12 cellular contexts compared by ENCODE assay signal in genomic region chr9:35771079-35771441, GRCh38. TPM values are rescaled to one million over a fixed set of nuclear protein-coding genes. Genes with fewer than 3 reads are reported as not detected.
A peak's percentile ranks its signal among the peaks of the same experiment; 100 is the strongest.
DNase-seq lines count a peak whose midpoint lies in the region; ATAC-seq and TF ChIP-seq lines count a peak whose summit lies in the region.
"Had no signal": no experiment of that assay in that cellular context is flagged by ENCODE, and none has a peak within 500 bp of the region (broad histone marks: within the 10 kb centered on the region; RNA-seq: fewer than 3 reads in every experiment).

No MANE protein-coding gene starts in this region.

- intact Hi-C loops in OCI-LY7 (cut with micrococcal nuclease; ENCODE audit: unreplicated experiment) (no loop called here), Right ventricle myocardium superior (cut with DNase I) (no loop called here), prostate gland (cut with DNase I) (no loop called here)
- intact Hi-C loops in activated T-helper 2 cell treated with anti-CD3 and anti-CD28 coated beads, Interferon-gamma antibody, Interleukin-2, Interleukin-4, amounts not matched to agents 10 μg/mL and 5 μg/mL and 100 μg/mL, durations not matched to agents 14 hours and 24 hours and 36 hours (cut with micrococcal nuclease), result no loop called here

- TF ChIP-seq CTCF in 22Rv1 (IDR thresholded peaks at IDR 0.05) (no peak), OCI-LY7 (conservative IDR thresholded peaks at IDR 0.05; ENCODE audit: low read length) (no peak), prostate gland (IDR thresholded peaks at IDR 0.05) (no peak)

- H3K27me3 Mint-ChIP-seq in activated T-helper 2 cell treated with anti-CD3 and anti-CD28 coated beads, Interferon-gamma antibody, Interleukin-2, Interleukin-4, amounts not matched to agents 10 μg/mL and 5 μg/mL and 100 μg/mL, durations not matched to agents 14 hours and 24 hours and 36 hours (ENCODE audit: low read depth), result no peaks in the 10 kb centered on the region

- POLR2A ChIA-PET in OCI-LY7 (lab: Charles Lee), result interaction anchor here (0.7 to 2.0 kb wide), 6 partner anchors 8 to 135 kb away, joined by 3 to 9 read pairs (median 4); partner anchors contain the start of genes GBA2 and RGP1

- H3K4me1 Mint-ChIP-seq in activated T-helper 2 cell treated with anti-CD3 and anti-CD28 coated beads, Interferon-gamma antibody, Interleukin-2, Interleukin-4, amounts not matched to agents 10 μg/mL and 5 μg/mL and 100 μg/mL, durations not matched to agents 14 hours and 24 hours and 36 hours (ENCODE audit: low read depth), result peaks cover 10% of the 10 kb centered on the region

- no peaks in the 10 kb centered on the region for H3K9me2 ChIP-seq in OCI-LY7 (ENCODE audit: insufficient read depth, low read length)

- DNase-seq in OCI-LY7 (ENCODE audit: low spot score) (no peak), Right ventricle myocardium superior (peak; percentile 73), prostate gland (ENCODE audit: low spot score) (peak; percentile 81), dermis blood vessel endothelial cell (no peak), cortex of kidney (lab: John Stamatoyannopoulos, UW) (no peak)
- no peak for DNase-seq in stimulated activated CD4-positive, alpha-beta T cell treated with anti-CD3 and anti-CD28 coated beads, Interleukin-12 subunit alpha, Interleukin-12 subunit beta, amount 100 ng/mL, for 4 hours
- no peak for DNase-seq in activated T-helper 2 cell treated with anti-CD3 and anti-CD28 coated beads, Interferon-gamma antibody, Interleukin-2, Interleukin-4, amounts not matched to agents 10 μg/mL and 5 μg/mL and 100 μg/mL, durations not matched to agents 14 hours and 24 hours and 36 hours (ENCODE audit: low spot score)
- DNase-seq: DMS 273 treated with DMSO at 0.1 percent for 48 hours; effector memory CD4-positive, alpha-beta T cell; NCI-H187 treated with DMSO at 0.1 percent for 48 hours had no signal

- H3K9me3 ChIP-seq in OCI-LY7 (ENCODE audit: low read length) (no peaks in the 10 kb centered on the region), prostate gland (no peaks in the 10 kb centered on the region)

- TF ChIP-seq POLR2A in prostate gland (IDR thresholded peaks at IDR 0.05), result no peak

- no peak overlapping the region for H2AFZ ChIP-seq in OCI-LY7 (ENCODE audit: low read length)

- no peaks in the 10 kb centered on the region for H4K20me1 ChIP-seq in OCI-LY7 (ENCODE audit: insufficient read depth, low read length)

- 9% methylated on average over 4 of the region's 4 CpGs for WGBS in prostate gland

- peak overlapping the region; percentile 4 for H3K4me2 ChIP-seq in OCI-LY7 (ENCODE audit: low read length)

- ATAC-seq in Right ventricle myocardium superior (ENCODE audit: poor library complexity), result peak; percentile 92

- no peaks in the 10 kb centered on the region for H3K9me3 Mint-ChIP-seq in activated T-helper 2 cell treated with anti-CD3 and anti-CD28 coated beads, Interferon-gamma antibody, Interleukin-2, Interleukin-4, amounts not matched to agents 10 μg/mL and 5 μg/mL and 100 μg/mL, durations not matched to agents 14 hours and 24 hours and 36 hours

- no peaks in the 10 kb centered on the region for H3K36me3 ChIP-seq in OCI-LY7 (ENCODE audit: insufficient read depth, low read length)
- no peaks in the 10 kb centered on the region for H3K36me3 ChIP-seq in prostate gland

- no peak overlapping the region for H3K4me3 Mint-ChIP-seq in activated T-helper 2 cell treated with anti-CD3 and anti-CD28 coated beads, Interferon-gamma antibody, Interleukin-2, Interleukin-4, amounts not matched to agents 10 μg/mL and 5 μg/mL and 100 μg/mL, durations not matched to agents 14 hours and 24 hours and 36 hours (ENCODE audit: low read depth)

- CTCF ChIA-PET in OCI-LY7 (lab: Charles Lee; ENCODE audit: unreplicated experiment), result no interaction called here

- no peaks in the 10 kb centered on the region for H3K36me3 Mint-ChIP-seq in activated T-helper 2 cell treated with anti-CD3 and anti-CD28 coated beads, Interferon-gamma antibody, Interleukin-2, Interleukin-4, amounts not matched to agents 10 μg/mL and 5 μg/mL and 100 μg/mL, durations not matched to agents 14 hours and 24 hours and 36 hours (ENCODE audit: low read depth)

- H3K27ac ChIP-seq in 22Rv1 (peak overlapping the region; percentile 85), OCI-LY7 (ENCODE audit: low read depth, low read length, poor library complexity, severe bottlenecking) (no peak overlapping the region), prostate gland (peak overlapping the region; percentile 22 to 36)

- H3K79me2 ChIP-seq in OCI-LY7 (ENCODE audit: insufficient read depth, low read depth, low read length), result peaks cover 4% of the 10 kb centered on the region; the same call in 1 of the 2 replicates

- H3K4me3 ChIP-seq in OCI-LY7 (ENCODE audit: low read depth, low read length, poor library complexity, severe bottlenecking) (no peak overlapping the region), prostate gland (no peak overlapping the region)

- no TSS peak for BruUV-seq in OCI-LY7 (replicated peaks; lab: Mats Ljungman, UMichigan)

- no peak overlapping the region for H3K27ac Mint-ChIP-seq in activated T-helper 2 cell treated with anti-CD3 and anti-CD28 coated beads, Interferon-gamma antibody, Interleukin-2, Interleukin-4, amounts not matched to agents 10 μg/mL and 5 μg/mL and 100 μg/mL, durations not matched to agents 14 hours and 24 hours and 36 hours

- no peaks in the 10 kb centered on the region for H3K27me3 ChIP-seq in prostate gland (replicated peaks; ENCODE audit: insufficient read depth)

- peaks cover 65% of the 10 kb centered on the region for H3K4me1 ChIP-seq in OCI-LY7 (ENCODE audit: insufficient read depth, low read length, poor library complexity, severe bottlenecking)
- H3K4me1 ChIP-seq in prostate gland (replicated peaks), result peaks cover 21% of the 10 kb centered on the region

RNA-seq across cellular contexts. Expression of gene MSMP, which starts 17.0 kb away (rescaled TPM):
- total RNA-seq in OCI-LY7 (2014; rRNA removed; shearing (Covaris generic)), result 0.67 and 2.3 TPM in 2 replicates
- total RNA-seq in OCI-LY7 (2022) (4.1 and 4.4 TPM in 2 replicates), Right ventricle myocardium superior (not detected), prostate gland (not detected), dermis blood vessel endothelial cell (42.5 and 66.8 TPM in 2 replicates)
- 0.37 and 0.41 TPM in 2 replicates for total RNA-seq in activated T-helper 2 cell treated with anti-CD3 and anti-CD28 coated beads, Interferon-gamma antibody, Interleukin-2, Interleukin-4, amounts not matched to agents 10 μg/mL and 5 μg/mL and 100 μg/mL, durations not matched to agents 14 hours and 24 hours and 36 hours
- total RNA-seq: kidney epithelial cell had no signal

RNA-seq across cellular contexts. Expression of gene NPR2, which starts 20.3 kb away (rescaled TPM):
- 3.0 and 9.8 TPM in 2 replicates for total RNA-seq in OCI-LY7 (2014; rRNA removed; shearing (Covaris generic))
- total RNA-seq in OCI-LY7 (2022), result 3.5 and 4.7 TPM in 2 replicates
- 24.2 TPM for total RNA-seq in Right ventricle myocardium superior
- total RNA-seq in prostate gland, result 10 to 100 TPM; 17.3 to 33.2 TPM
- total RNA-seq in dermis blood vessel endothelial cell, result 2.7 and 10.8 TPM in 2 replicates
- 10.4 and 12.0 TPM in 2 replicates for total RNA-seq in activated T-helper 2 cell treated with anti-CD3 and anti-CD28 coated beads, Interferon-gamma antibody, Interleukin-2, Interleukin-4, amounts not matched to agents 10 μg/mL and 5 μg/mL and 100 μg/mL, durations not matched to agents 14 hours and 24 hours and 36 hours

RNA-seq across cellular contexts. Expression of gene RGP1, which starts 22.0 kb away (rescaled TPM):
- 12.3 and 13.5 TPM in 2 replicates for total RNA-seq in OCI-LY7 (2014; rRNA removed; shearing (Covaris generic))
- 27.1 and 31.3 TPM in 2 replicates for total RNA-seq in OCI-LY7 (2022)
- total RNA-seq in Right ventricle myocardium superior, result 28.5 TPM
- 10 to 100 TPM; 19.4 to 30.3 TPM for total RNA-seq in prostate gland
- 10.6 and 20.7 TPM in 2 replicates for total RNA-seq in dermis blood vessel endothelial cell
- total RNA-seq in activated T-helper 2 cell treated with anti-CD3 and anti-CD28 coated beads, Interferon-gamma antibody, Interleukin-2, Interleukin-4, amounts not matched to agents 10 μg/mL and 5 μg/mL and 100 μg/mL, durations not matched to agents 14 hours and 24 hours and 36 hours, result 17.0 and 17.1 TPM in 2 replicates

RNA-seq across cellular contexts. Expression of gene GBA2, which starts 22.0 kb away (rescaled TPM):
- 66.0 and 75.4 TPM in 2 replicates for total RNA-seq in OCI-LY7 (2014; rRNA removed; shearing (Covaris generic))
- total RNA-seq in OCI-LY7 (2022) (68.2 and 70.4 TPM in 2 replicates), Right ventricle myocardium superior (74.6 TPM), prostate gland (10 to 100 TPM; 48.5 to 55.4 TPM), dermis blood vessel endothelial cell (95.2 and 121 TPM in 2 replicates)
- 54.0 and 57.0 TPM in 2 replicates for total RNA-seq in activated T-helper 2 cell treated with anti-CD3 and anti-CD28 coated beads, Interferon-gamma antibody, Interleukin-2, Interleukin-4, amounts not matched to agents 10 μg/mL and 5 μg/mL and 100 μg/mL, durations not matched to agents 14 hours and 24 hours and 36 hours

RNA-seq across cellular contexts. Expression of gene CREB3, which starts 38.6 kb away (rescaled TPM):
- total RNA-seq in OCI-LY7 (2014; rRNA removed; shearing (Covaris generic)), result 16.8 and 18.2 TPM in 2 replicates
- total RNA-seq in OCI-LY7 (2022) (21.9 and 23.0 TPM in 2 replicates), Right ventricle myocardium superior (20.3 TPM), prostate gland (100 to 1,000 TPM in 1 of 2 donors, 10 to 100 TPM in 1; 60.9 to 120 TPM), dermis blood vessel endothelial cell (57.5 and 66.5 TPM in 2 replicates)
- 34.3 and 34.5 TPM in 2 replicates for total RNA-seq in activated T-helper 2 cell treated with anti-CD3 and anti-CD28 coated beads, Interferon-gamma antibody, Interleukin-2, Interleukin-4, amounts not matched to agents 10 μg/mL and 5 μg/mL and 100 μg/mL, durations not matched to agents 14 hours and 24 hours and 36 hours

Comparison
In these comparisons a context has a peak if more than half of its experiments do, and no peak if none do; other contexts are left out.
1. DNase-seq: peak in Right ventricle myocardium superior (single experiment) and prostate gland (single experiment); none in OCI-LY7 (single experiment), dermis blood vessel endothelial cell (single experiment), stimulated activated CD4-positive, alpha-beta T cell treated with anti-CD3 and anti-CD28 coated beads, Interleukin-12 subunit alpha, Interleukin-12 subunit beta, amount 100 ng/mL, for 4 hours (single experiment), activated T-helper 2 cell treated with anti-CD3 and anti-CD28 coated beads, Interferon-gamma antibody, Interleukin-2, Interleukin-4, amounts not matched to agents 10 μg/mL and 5 μg/mL and 100 μg/mL, durations not matched to agents 14 hours and 24 hours and 36 hours (single experiment) and cortex of kidney (single experiment).